ENCODE assay signal across 11 cellular contexts in genomic region chr9:72952394-72952720, GRCh38. TPM values are rescaled to one million over a fixed set of nuclear protein-coding genes. Genes with fewer than 3 reads are reported as not detected.
A peak's percentile ranks its signal among the peaks of the same experiment; 100 is the strongest.
DNase-seq lines count a peak whose midpoint lies in the region; ATAC-seq and TF ChIP-seq lines count a peak whose summit lies in the region.
"Had no signal": no experiment of that assay in that cellular context is flagged by ENCODE, and none has a peak within 500 bp of the region (broad histone marks: within the 10 kb centered on the region; RNA-seq: fewer than 3 reads in every experiment).

No MANE protein-coding gene starts in this region.

- H3K27me3 ChIP-seq in DOHH2 (ENCODE audit: control insufficient read depth, low read length): peaks cover 10% of the 10 kb centered on the region
- H3K27me3 ChIP-seq in colonic mucosa: no peaks in the 10 kb centered on the region
- H3K27me3 ChIP-seq in mononuclear cell (ENCODE audit: insufficient read depth, low read length): no peaks in the 10 kb centered on the region
- no peaks in the 10 kb centered on the region for H3K27me3 ChIP-seq in stomach smooth muscle (ENCODE audit: control insufficient read depth in 1 of 2, insufficient read depth in 2 of 2, low read length in 2 of 2)

- H3K9me3 ChIP-seq in DOHH2 (ENCODE audit: control insufficient read depth, insufficient read depth, low read length) (no peaks in the 10 kb centered on the region; the same call in 1 of the 2 replicates), colonic mucosa (no peaks in the 10 kb centered on the region), mononuclear cell (ENCODE audit: low read depth, low read length) (no peaks in the 10 kb centered on the region), stomach smooth muscle (ENCODE audit: control insufficient read depth in 2 of 2, low read length in 2 of 2) (no peaks in the 10 kb centered on the region)

- H3K9me2 ChIP-seq in DOHH2 (replicated peaks; ENCODE audit: control insufficient read depth, low read length): no peaks in the 10 kb centered on the region

- no peaks in the 10 kb centered on the region for H4K20me1 ChIP-seq in DOHH2 (ENCODE audit: control insufficient read depth, insufficient read depth, low read depth, low read length)

- H3K36me3 ChIP-seq in DOHH2 (ENCODE audit: control insufficient read depth, low read length) (no peaks in the 10 kb centered on the region), colonic mucosa (no peaks in the 10 kb centered on the region), stomach smooth muscle (ENCODE audit: control insufficient read depth in 2 of 2, insufficient read depth in 2 of 2, low read length in 2 of 2) (no peaks in the 10 kb centered on the region)

- H3K27ac ChIP-seq in DOHH2 (ENCODE audit: low read depth, low read length) (no peak overlapping the region), colonic mucosa (peak overlapping the region; percentile 39), stomach smooth muscle (ENCODE audit: low read length) (no peak overlapping the region)

- intact Hi-C loops in colonic mucosa (cut with DNase I): loop anchor here (10.0 kb wide), 1 partner anchor 78 kb away; no protein-coding TSS in a partner anchor

- peaks cover 21% of the 10 kb centered on the region for H3K4me1 ChIP-seq in DOHH2 (ENCODE audit: control insufficient read depth, low read length)
- peaks cover 15% of the 10 kb centered on the region for H3K4me1 ChIP-seq in colonic mucosa
- H3K4me1 ChIP-seq in mononuclear cell (ENCODE audit: insufficient read depth, low read length): peaks cover 61% of the 10 kb centered on the region
- no peaks in the 10 kb centered on the region for H3K4me1 ChIP-seq in stomach smooth muscle (ENCODE audit: control insufficient read depth, insufficient read depth, low read length)

- H3K79me2 ChIP-seq in DOHH2 (ENCODE audit: control insufficient read depth, low read length): no peaks in the 10 kb centered on the region

- H3K9ac ChIP-seq in colonic mucosa (ENCODE audit: low read depth in 2 of 2, low read length in 2 of 2) (peak overlapping the region in 1 of 2 donors; percentile 74), stomach smooth muscle (ENCODE audit: low read length in 2 of 2) (peak overlapping the region in 1 of 2 donors; percentile 44)

- TF ChIP-seq CTCF in DOHH2 (IDR thresholded peaks at IDR 0.05; ENCODE audit: low read depth, low read length, poor library complexity, severe bottlenecking): no peak
- no peak for TF ChIP-seq CTCF in colonic mucosa (IDR thresholded peaks at IDR 0.05)

- DNase-seq in colonic mucosa (no peak), midbrain (lab: John Stamatoyannopoulos, UW) (no peak), HUDEP-2 (lab: John Stamatoyannopoulos, UW; ENCODE audit: unreplicated experiment in 76 of 76) (no peak), SHP77 (lab: John Stamatoyannopoulos, UW) (no peak)
- DNase-seq: activated naive CD4-positive, alpha-beta T cell treated with anti-CD3 and anti-CD28 coated beads, Interleukin-2, amount 10 ng/mL, durations not matched to agents 7 days and 5 days; cortex of kidney; NCI-H82 had no signal

- peak overlapping the region; percentile 51; the same call in 1 of the 2 replicates for H3K4me2 ChIP-seq in DOHH2 (ENCODE audit: low read length)

- H3K4me3 ChIP-seq in DOHH2 (ENCODE audit: low read length): 0 out of 2 replicates have a peak overlapping the region, but pooled peaks have one; percentile 16
- peak overlapping the region; percentile 22 for H3K4me3 ChIP-seq in colonic mucosa
- H3K4me3 ChIP-seq in mononuclear cell (ENCODE audit: low read length): peak overlapping the region; percentile 1
- peak overlapping the region; percentile 15 to 61 for H3K4me3 ChIP-seq in stomach smooth muscle (ENCODE audit: low read length in 2 of 2)

- no peak for ATAC-seq in HG03460 (IDR thresholded peaks at IDR 0.05; ENCODE audit: unreplicated experiment)

- no peaks in the 10 kb centered on the region for H3F3A ChIP-seq in DOHH2 (ENCODE audit: control insufficient read depth, insufficient read depth)

RNA-seq across cellular contexts. Expression of gene ALDH1A1, which starts 0.5 kb away (rescaled TPM):
- total RNA-seq in colonic mucosa (100 to 1,000 TPM in 1 of 2 donors, 10 to 100 TPM in 1; 61.3 to 102 TPM), mononuclear cell (5.8 TPM)
